ENCODE assay signal across 8 cellular contexts in genomic region chrX:49101629-49101984, GRCh38. TPM values are rescaled to one million over a fixed set of nuclear protein-coding genes. Genes with fewer than 3 reads are reported as not detected.
DNase-seq lines count a peak whose midpoint lies in the region; ATAC-seq and TF ChIP-seq lines count a peak whose summit lies in the region.

No MANE protein-coding gene starts in this region.

- no peaks in the 10 kb centered on the region for H4K20me1 ChIP-seq in KMS-11 (ENCODE audit: insufficient read depth)

- H2AFZ ChIP-seq in KMS-11 (ENCODE audit: low read depth) (peak overlapping the region; percentile 71), neuronal stem cell (ENCODE audit: low read length) (peak overlapping the region; percentile 95)

- no peak overlapping the region for H4K91ac ChIP-seq in neuronal stem cell (ENCODE audit: low read depth, low read length, poor library complexity)

- TF ChIP-seq CTCF in KMS-11 (conservative IDR thresholded peaks at IDR 0.05; ENCODE audit: low read depth, low read length), result no peak

- no peaks in the 10 kb centered on the region for H3K36me3 ChIP-seq in KMS-11 (ENCODE audit: insufficient read depth)
- H3K36me3 ChIP-seq in duodenal mucosa (ENCODE audit: control insufficient read depth in 1 of 2, insufficient read depth in 2 of 2, low read length in 2 of 2), result no peaks in the 10 kb centered on the region
- peaks cover 2 to 3% of the 10 kb centered on the region in 2 donors for H3K36me3 ChIP-seq in neuronal stem cell (replicated peaks in 1 of 2; ENCODE audit: control insufficient read depth in 2 of 2, insufficient read depth in 2 of 2, low read length in 2 of 2)

- H4K8ac ChIP-seq in neuronal stem cell (ENCODE audit: low read depth, low read length), result no peak overlapping the region

- no peaks in the 10 kb centered on the region for H3K79me2 ChIP-seq in KMS-11 (ENCODE audit: insufficient read depth, low read depth)

- H3K4me1 ChIP-seq in KMS-11 (ENCODE audit: low read depth, poor library complexity, severe bottlenecking) (no peaks in the 10 kb centered on the region), duodenal mucosa (ENCODE audit: control insufficient read depth in 1 of 2, insufficient read depth in 2 of 2, low read length in 2 of 2) (peaks cover 0 to 3% of the 10 kb centered on the region in 2 donors), neuronal stem cell (ENCODE audit: control insufficient read depth in 2 of 2, insufficient read depth in 1 of 2, low read depth in 1 of 2, low read length in 2 of 2) (no peaks in the 10 kb centered on the region)

- ATAC-seq in GM18907 (IDR thresholded peaks at IDR 0.05; ENCODE audit: unreplicated experiment) (peak; percentile 22), HG03442 (IDR thresholded peaks at IDR 0.05; ENCODE audit: unreplicated experiment) (no peak), GM21360 (IDR thresholded peaks at IDR 0.05; ENCODE audit: unreplicated experiment) (no peak), GM21381 (IDR thresholded peaks at IDR 0.05; ENCODE audit: unreplicated experiment) (no peak)

- no peak overlapping the region for H2BK5ac ChIP-seq in neuronal stem cell (ENCODE audit: low read length)

- no peaks in the 10 kb centered on the region for H3K9me3 ChIP-seq in duodenal mucosa (ENCODE audit: control insufficient read depth in 1 of 2, low read length in 2 of 2)
- no peaks in the 10 kb centered on the region for H3K9me3 ChIP-seq in neuronal stem cell (replicated peaks in 1 of 2; ENCODE audit: control insufficient read depth in 2 of 2, insufficient read depth in 1 of 2, low read depth in 1 of 2, low read length in 2 of 2)

- H2BK120ac ChIP-seq in neuronal stem cell (ENCODE audit: low read depth, low read length), result no peak overlapping the region

- DNase-seq in neuronal stem cell (ENCODE audit: low spot score), result no peak
- no peak for DNase-seq in SHP77 (lab: John Stamatoyannopoulos, UW)

- H3K9ac ChIP-seq in KMS-11 (peak overlapping the region; percentile 50; the same call in 1 of the 2 replicates), duodenal mucosa (ENCODE audit: low read depth in 1 of 2, low read length in 2 of 2) (peak overlapping the region; percentile 47 to 48), neuronal stem cell (ENCODE audit: low read depth, low read length, poor library complexity) (peak overlapping the region; percentile 77)

- peak overlapping the region; percentile 83 for H3K18ac ChIP-seq in neuronal stem cell (ENCODE audit: low read length)

- H3K27me3 ChIP-seq in KMS-11 (ENCODE audit: insufficient read depth, low read depth) (no peaks in the 10 kb centered on the region), duodenal mucosa (ENCODE audit: control insufficient read depth in 1 of 2, insufficient read depth in 2 of 2, low read length in 2 of 2) (no peaks in the 10 kb centered on the region), neuronal stem cell (ENCODE audit: control insufficient read depth in 3 of 3, insufficient read depth in 3 of 3, low read depth in 1 of 3, low read length in 3 of 3) (no peaks in the 10 kb centered on the region)

- no peak overlapping the region for H2BK12ac ChIP-seq in neuronal stem cell (ENCODE audit: low read length)

- H2BK15ac ChIP-seq in neuronal stem cell (ENCODE audit: low read length), result no peak overlapping the region

- H3K23ac ChIP-seq in neuronal stem cell (ENCODE audit: low read depth, low read length, poor library complexity), result no peak overlapping the region

- H3K79me1 ChIP-seq in neuronal stem cell (ENCODE audit: low read depth, low read length), result no peaks in the 10 kb centered on the region

- H3K27ac ChIP-seq in KMS-11 (peak overlapping the region; percentile 28; the same call in 1 of the 2 replicates), duodenal mucosa (ENCODE audit: low read depth, low read length) (no peak overlapping the region), neuronal stem cell (replicated peaks; ENCODE audit: low read length) (no peak overlapping the region)

- no peak overlapping the region for H3K14ac ChIP-seq in neuronal stem cell (ENCODE audit: low read length)

- H3K4me3 ChIP-seq in KMS-11 (IDR thresholded peaks at IDR 0.05; ENCODE audit: insufficient read depth, low read depth, low read length) (no peak overlapping the region), duodenal mucosa (ENCODE audit: low read depth in 1 of 2, low read length in 2 of 2) (peak overlapping the region; percentile 76 to 83), neuronal stem cell (ENCODE audit: low read length in 2 of 2) (peak overlapping the region; percentile 81 to 85)

- no CpG with 5 or more reads among the region's 9 CpGs for WGBS in neuronal stem cell (ENCODE audit: extremely low coverage in 2 of 2, insufficient read length in 2 of 2, insufficient replicate concordance in 1 of 2), 2 donors

- H2AK5ac ChIP-seq in neuronal stem cell (ENCODE audit: low read depth, low read length), result no peak overlapping the region

- peak overlapping the region; percentile 57 for H3K4me2 ChIP-seq in KMS-11
- H3K4me2 ChIP-seq in neuronal stem cell (ENCODE audit: insufficient read depth, low read length, poor library complexity, severe bottlenecking), result peak overlapping the region; percentile 54

- no peak overlapping the region for H3K4ac ChIP-seq in neuronal stem cell (ENCODE audit: low read length)

RNA-seq across cellular contexts. Expression of gene WDR45, which starts 21.9 kb away (rescaled TPM):
- 17.0 TPM for polyA plus RNA-seq in neuronal stem cell (2013, experiment 1 of 2)
- 16.8 TPM for polyA plus RNA-seq in neuronal stem cell (2013, experiment 2 of 2)

RNA-seq across cellular contexts. Expression of gene GPKOW, which starts 21.9 kb away (rescaled TPM):
- 15.7 TPM for polyA plus RNA-seq in neuronal stem cell (2013, experiment 1 of 2)
- 15.6 TPM for polyA plus RNA-seq in neuronal stem cell (2013, experiment 2 of 2)

RNA-seq across cellular contexts. Expression of gene PRAF2, which starts 27.8 kb away (rescaled TPM):
- 91.4 TPM for polyA plus RNA-seq in neuronal stem cell (2013, experiment 1 of 2)
- polyA plus RNA-seq in neuronal stem cell (2013, experiment 2 of 2), result 93.5 TPM

RNA-seq across cellular contexts. Expression of gene CCDC120, which starts 42.8 kb away (rescaled TPM):
- polyA plus RNA-seq in neuronal stem cell (2013, experiment 1 of 2), result 5.3 TPM
- 5.6 TPM for polyA plus RNA-seq in neuronal stem cell (2013, experiment 2 of 2)

RNA-seq across cellular contexts. Expression of gene TFE3, which starts 58.5 kb away (rescaled TPM):
- 25.5 TPM for polyA plus RNA-seq in neuronal stem cell (2013, experiment 1 of 2)
- polyA plus RNA-seq in neuronal stem cell (2013, experiment 2 of 2), result 25.7 TPM
